8 cellular contexts compared by ENCODE assay signal in genomic region chrX:24054182-24055042, GRCh38. TPM values are rescaled to one million over a fixed set of nuclear protein-coding genes. Genes with fewer than 3 reads are reported as not detected.
DNase-seq lines count a peak whose midpoint lies in the region; ATAC-seq, FAIRE-seq and TF ChIP-seq lines count a peak whose summit lies in the region.

TSS of gene EIF2S3 (plus strand) at chrX:24054956. CDS start at chrX:24054969, 13 bp downstream.

- no peak within 1 kb of the TSS for H3K4me3 ChIP-seq in CD4-positive, CD25-positive, alpha-beta regulatory T cell (ENCODE audit: low read depth, low read length)
- H3K4me3 ChIP-seq in HepG2 (replicated peaks in 1 of 3; ENCODE audit: insufficient read depth in 1 of 3, low read depth in 2 of 3, low read length in 3 of 3): no peak within 1 kb of the TSS; a peak in 3 of 6 replicates

- H3K27me3 Mint-ChIP-seq in CD4-positive, CD25-positive, alpha-beta regulatory T cell: no peaks in the 10 kb centered on the region
- H3K27me3 Mint-ChIP-seq in dendritic cell treated with granulocyte-macrophage colony-stimulating factor and Interleukin-4, amounts not matched to agents 40 ng/mL and 50 ng/mL, for 4 days: no peaks in the 10 kb centered on the region

- H3K27ac Mint-ChIP-seq in CD4-positive, CD25-positive, alpha-beta regulatory T cell: peak within 1 kb of the TSS in 2 of 3 donors; percentile 99
- peak within 1 kb of the TSS; percentile 99 for H3K27ac Mint-ChIP-seq in dendritic cell treated with granulocyte-macrophage colony-stimulating factor and Interleukin-4, amounts not matched to agents 40 ng/mL and 50 ng/mL, for 4 days

- H3K4me1 ChIP-seq in CD4-positive, CD25-positive, alpha-beta regulatory T cell (ENCODE audit: control insufficient read depth, insufficient read depth, low read length, poor library complexity, severe bottlenecking): peaks cover 6% of the 10 kb centered on the region
- peaks cover 8% of the 10 kb centered on the region for H3K4me1 ChIP-seq in HepG2 (ENCODE audit: insufficient read depth, low read length)

- TF ChIP-seq RAD21 in HepG2 (CRISPR knock-in tag; IDR thresholded peaks at IDR 0.05): no peak

- H3K9ac ChIP-seq in HepG2 (ENCODE audit: insufficient read depth, low read depth, low read length): no peak within 1 kb of the TSS; the same call in 1 of the 2 replicates

- H3K9me3 Mint-ChIP-seq in CD4-positive, CD25-positive, alpha-beta regulatory T cell: no peaks in the 10 kb centered on the region
- H3K9me3 Mint-ChIP-seq in dendritic cell treated with granulocyte-macrophage colony-stimulating factor and Interleukin-4, amounts not matched to agents 40 ng/mL and 50 ng/mL, for 4 days: no peaks in the 10 kb centered on the region

- BruUV-seq in HepG2 (replicated peaks; lab: Mats Ljungman, UMichigan): TSS peak; percentile 95

- H3K27me3 ChIP-seq in CD4-positive, CD25-positive, alpha-beta regulatory T cell (ENCODE audit: control insufficient read depth, insufficient read depth, low read length): no peaks in the 10 kb centered on the region
- no peaks in the 10 kb centered on the region; a peak in 1 of 5 replicates for H3K27me3 ChIP-seq in HepG2 (ENCODE audit: control insufficient read depth in 1 of 2, insufficient read depth in 2 of 2, low read length in 2 of 2)

- peak within 1 kb of the TSS; percentile 63 for H2AFZ ChIP-seq in HepG2 (ENCODE audit: low read length)

- H3K27ac ChIP-seq in CD4-positive, CD25-positive, alpha-beta regulatory T cell (ENCODE audit: insufficient read depth, low read length, poor library complexity, severe bottlenecking): no peak within 1 kb of the TSS
- H3K27ac ChIP-seq in HepG2 (ENCODE audit: extremely low read length, insufficient read depth, low read length): no peak within 1 kb of the TSS

- in situ Hi-C loops in HepG2 (cut with HindIII; ENCODE audit: extremely low pct_ligation_motif_present, low pct_unique_long_range_greater_than_20kb): no loop called here

- TF ChIP-seq CTCF in HepG2 (CRISPR knock-in tag; IDR thresholded peaks at IDR 0.05): peak; percentile 67

- H3K36me3 ChIP-seq in CD4-positive, CD25-positive, alpha-beta regulatory T cell (ENCODE audit: control insufficient read depth, insufficient read depth, low read length): peaks cover 15% of the 10 kb centered on the region
- peaks cover 0 to 8% of the 10 kb centered on the region in 2 experiments; a peak in 1 of 5 replicates for H3K36me3 ChIP-seq in HepG2 (replicated peaks in 1 of 2; ENCODE audit: control insufficient read depth in 1 of 2, insufficient read depth in 2 of 2, low read length in 2 of 2)

- H3K36me3 Mint-ChIP-seq in CD4-positive, CD25-positive, alpha-beta regulatory T cell: no peaks in the 10 kb centered on the region
- H3K36me3 Mint-ChIP-seq in dendritic cell treated with granulocyte-macrophage colony-stimulating factor and Interleukin-4, amounts not matched to agents 40 ng/mL and 50 ng/mL, for 4 days (ENCODE audit: low read depth): peaks cover 24% of the 10 kb centered on the region

- peaks cover 0 to 28% (median 0%) of the 10 kb centered on the region in 4 donors for H3K4me1 Mint-ChIP-seq in CD4-positive, CD25-positive, alpha-beta regulatory T cell
- H3K4me1 Mint-ChIP-seq in dendritic cell treated with granulocyte-macrophage colony-stimulating factor and Interleukin-4, amounts not matched to agents 40 ng/mL and 50 ng/mL, for 4 days (ENCODE audit: low read depth): no peaks in the 10 kb centered on the region

- peak; percentile 85 to 86 for ATAC-seq in CD4-positive, CD25-positive, alpha-beta regulatory T cell (ENCODE audit: low read depth in 2 of 2)
- ATAC-seq in GM19397 (IDR thresholded peaks at IDR 0.05; ENCODE audit: unreplicated experiment) (peak; percentile 81), HG03565 (IDR thresholded peaks at IDR 0.05; ENCODE audit: unreplicated experiment) (peak; percentile 84), HepG2 (peak; percentile 91)

- peak within 1 kb of the TSS in 1 of 4 donors; percentile 98 for H3K4me3 Mint-ChIP-seq in CD4-positive, CD25-positive, alpha-beta regulatory T cell
- peak within 1 kb of the TSS; percentile 87 for H3K4me3 Mint-ChIP-seq in dendritic cell treated with granulocyte-macrophage colony-stimulating factor and Interleukin-4, amounts not matched to agents 40 ng/mL and 50 ng/mL, for 4 days

- H4K20me1 ChIP-seq in HepG2 (ENCODE audit: insufficient read depth, low read length): 0 out of 2 replicates have a peak, but pooled peaks cover 5% of the 10 kb centered on the region

- peak within 1 kb of the TSS; percentile 57 for H3K4me2 ChIP-seq in HepG2 (ENCODE audit: low read depth, low read length)

- TF ChIP-seq EP300 in HepG2 (IDR thresholded peaks at IDR 0.05; ENCODE audit: low read depth in 2 of 2, low read length in 2 of 2) (no peak), HepG2 (CRISPR knock-in tag; IDR thresholded peaks at IDR 0.05; ENCODE audit: borderline replicate concordance) (no peak)

- DNase-seq in CD4-positive, CD25-positive, alpha-beta regulatory T cell: peak; percentile 79 to 98 (median 94)
- DNase-seq in NCI-H774 (lab: John Stamatoyannopoulos, UW) (peak; percentile 84), HepG2 (ENCODE audit: low spot score) (peak; percentile 91)
- DNase-seq in activated CD4-positive, alpha-beta T cell treated with anti-CD3 and anti-CD28 coated beads, Interleukin-2, amount 50 U/mL, for 24 hours (ENCODE audit: low read depth in 1 of 2, low spot score in 1 of 2): peak; percentile 65 to 73
- peak; percentile 79 for DNase-seq in stimulated activated CD4-positive, alpha-beta T cell treated with anti-CD3 and anti-CD28 coated beads, Interleukin-4, amount 100 ng/mL, for 1 hour

- peak; percentile 72 for FAIRE-seq in HepG2 (lab: Jason Lieb, UNC)

- POLR2A ChIA-PET in HepG2 (lab: Yijun Ruan, JAX): interaction anchor here (0.9 to 2.9 kb wide), 13 partner anchors 11 to 312 kb away, joined by 3 to 35 read pairs (median 3); partner anchors contain the start of genes ACOT9, APOO, CXorf58 and KLHL15

- H3K9me3 ChIP-seq in CD4-positive, CD25-positive, alpha-beta regulatory T cell (ENCODE audit: control insufficient read depth in 2 of 2, low read length in 2 of 2): no peaks in the 10 kb centered on the region
- no peaks in the 10 kb centered on the region for H3K9me3 ChIP-seq in HepG2 (ENCODE audit: low read length)

- CTCF ChIA-PET in HepG2 (lab: Yijun Ruan, JAX; ENCODE audit: low intra/inter-chr PET ratio, low total read pairs): interaction anchor here (2.3 kb wide), 1 partner anchor 29 kb away, joined by 6 read pairs; no protein-coding TSS in a partner anchor

- intact Hi-C loops in dendritic cell treated with granulocyte-macrophage colony-stimulating factor and Interleukin-4, amounts not matched to agents 40 ng/mL and 50 ng/mL, for 4 days (cut with micrococcal nuclease): loop anchor here (1.0 to 2.0 kb wide), 3 partner anchors 29 to 312 kb away; partner anchors contain the start of genes ACOT9 and CXorf58
- intact Hi-C loops in HepG2 (cut with micrococcal nuclease; ENCODE audit: unreplicated experiment): loop anchor here (1.0 to 2.0 kb wide), 2 partner anchors 30 to 146 kb away; partner anchors contain the start of gene CXorf58

- peak in 1 of 2 experiments; percentile 77 for TF ChIP-seq POLR2A in HepG2 (IDR thresholded peaks at IDR 0.05; ENCODE audit: insufficient read depth in 1 of 2, low read depth in 2 of 2, low read length in 2 of 2)

- H3K79me2 ChIP-seq in HepG2 (ENCODE audit: insufficient read depth, low read length): peaks cover 14% of the 10 kb centered on the region

- WGBS in HepG2 (ENCODE audit: low lambda C conversion rate): 0% methylated on average over 9 of the region's 57 CpGs

RNA-seq across cellular contexts. Expression of gene EIF2S3, which starts in this region (rescaled TPM):
- 228 TPM for total RNA-seq in CD4-positive, CD25-positive, alpha-beta regulatory T cell
- polyA plus RNA-seq in CD4-positive, CD25-positive, alpha-beta regulatory T cell: 100 to 1,000 TPM in 2 of 4 donors, 10 to 100 TPM in 2; 55.7 to 137 (median 111) TPM
- total RNA-seq in HepG2 (2016; rRNA removed; fragmentation: Illumina TruSeq; extraction: Trizol): 183 and 238 TPM in 2 replicates
- total RNA-seq in HepG2 (2016; cell fraction: cytosol; rRNA removed; fragmentation: Illumina TruSeq; extraction: Trizol; ENCODE audit: low read depth): 37.3 and 41.7 TPM in 2 replicates
- 180 and 236 TPM in 2 replicates for total RNA-seq in HepG2 (2016; cell fraction: insoluble cytoplasmic fraction; rRNA removed; fragmentation: Illumina TruSeq; extraction: Trizol)
- 150 and 183 TPM in 2 replicates for total RNA-seq in HepG2 (2016; cell fraction: membrane; rRNA removed; fragmentation: Illumina TruSeq; extraction: Trizol)
- 88.9 and 103 TPM in 2 replicates for total RNA-seq in HepG2 (2016; cell fraction: nucleus; rRNA removed; fragmentation: Illumina TruSeq; extraction: Trizol)
- polyA plus RNA-seq in HepG2 (2011; rRNA removed): 60.2 and 61.0 TPM in 2 replicates
- polyA plus RNA-seq in HepG2 (2011; cell fraction: cytosol; rRNA removed): 51.3 and 69.8 TPM in 2 replicates
- polyA plus RNA-seq in HepG2 (2011; cell fraction: nucleus; rRNA removed): 54.5 and 74.4 TPM in 2 replicates
- 96.5 and 126 TPM in 2 replicates for polyA plus RNA-seq in HepG2 (2012)
- polyA plus RNA-seq in HepG2 (2016; cell fraction: cytosol; fragmentation: Illumina TruSeq; extraction: Trizol; ENCODE audit: low read depth): 25.0 and 25.4 TPM in 2 replicates
- 189 and 202 TPM in 2 replicates for polyA plus RNA-seq in HepG2 (2016; cell fraction: insoluble cytoplasmic fraction; fragmentation: Illumina TruSeq; extraction: Trizol; ENCODE audit: low read depth)
- 88.6 and 105 TPM in 2 replicates for polyA plus RNA-seq in HepG2 (2016; cell fraction: membrane; fragmentation: Illumina TruSeq; extraction: Trizol; ENCODE audit: low read depth)
- polyA plus RNA-seq in HepG2 (2016; cell fraction: nucleus; fragmentation: Illumina TruSeq; extraction: Trizol; ENCODE audit: insufficient read depth, low read depth): 139 and 141 TPM in 2 replicates
- 107 and 391 TPM in 2 replicates for polyA minus RNA-seq in HepG2 (2011; rRNA and poly(A)+ RNA removed; ENCODE audit: low replicate concordance)
- polyA minus RNA-seq in HepG2 (2011; cell fraction: cytosol; rRNA and poly(A)+ RNA removed): 321 and 334 TPM in 2 replicates
- polyA minus RNA-seq in HepG2 (2011; cell fraction: nucleus; rRNA and poly(A)+ RNA removed): 66.2 and 96.0 TPM in 2 replicates
